In genomic region chr18:74288730-74289129, GRCh38 we compare ENCODE assay signal across 12 cellular contexts. TPM values are rescaled to one million over a fixed set of nuclear protein-coding genes. Genes with fewer than 3 reads are reported as not detected.
DNase-seq lines count a peak whose midpoint lies in the region; ATAC-seq and TF ChIP-seq lines count a peak whose summit lies in the region.
"Had no signal": no experiment of that assay in that cellular context is flagged by ENCODE, and none has a peak within 500 bp of the region (broad histone marks: within the 10 kb centered on the region; RNA-seq: fewer than 3 reads in every experiment).

No MANE protein-coding gene starts in this region.

- H3K36me3 ChIP-seq in muscle layer of colon (ENCODE audit: insufficient read depth, low read length) (no peaks in the 10 kb centered on the region), upper lobe of left lung (peaks cover 0 to 4% (median 0%) of the 10 kb centered on the region in 4 donors)

- no peaks in the 10 kb centered on the region for H3K9me3 ChIP-seq in muscle layer of colon (ENCODE audit: low read length)
- no peaks in the 10 kb centered on the region for H3K9me3 ChIP-seq in upper lobe of left lung

- WGBS in upper lobe of left lung, 2 donors, result 36 to 37% methylated on average over 9 of the region's 9 CpGs

- H3K9ac ChIP-seq in muscle layer of colon (ENCODE audit: low read length), result no peak overlapping the region

- TF ChIP-seq EP300 in upper lobe of left lung (IDR thresholded peaks at IDR 0.05), result no peak

- peak in 1 of 4 donors; percentile 26 for TF ChIP-seq POLR2A in upper lobe of left lung (IDR thresholded peaks at IDR 0.05)

- DNase-seq in Right ventricle myocardium inferior (ENCODE audit: missing footprints) (peak; percentile 27), Right ventricle myocardium superior (no peak), choroid plexus epithelial cell (ENCODE audit: low read depth) (peak; percentile 38), upper lobe of left lung (peak in 1 of 2 donors; percentile 68), cerebellar nuclear complex (lab: John Stamatoyannopoulos, UW) (no peak), kidney glomerular epithelial cell (lab: John Stamatoyannopoulos, UW) (no peak)
- DNase-seq: activated CD8-positive, alpha-beta T cell treated with anti-CD3 and anti-CD28 coated beads for 36 hours; effector memory CD8-positive, alpha-beta T cell; nephron progenitor cell; SW 1271 had no signal

- H3K4me3 ChIP-seq in choroid plexus epithelial cell (ENCODE audit: low read depth, low read length) (peak overlapping the region; percentile 24), muscle layer of colon (ENCODE audit: low read depth in 1 of 2, low read length in 2 of 2) (no peak overlapping the region), upper lobe of left lung (peak overlapping the region; percentile 9 to 98 (median 70))

- TF ChIP-seq CTCF in choroid plexus epithelial cell (conservative IDR thresholded peaks at IDR 0.05; ENCODE audit: low read depth, low read length), result no peak
- no peak for TF ChIP-seq CTCF in upper lobe of left lung (IDR thresholded peaks at IDR 0.05)

- H3K27ac ChIP-seq in muscle layer of colon (ENCODE audit: low read depth, low read length) (peak overlapping the region; percentile 56), upper lobe of left lung (peak overlapping the region; percentile 79 to 96 (median 88))

- H3K27me3 ChIP-seq in muscle layer of colon (ENCODE audit: control insufficient read depth in 1 of 2, insufficient read depth in 2 of 2, low read length in 2 of 2) (no peaks in the 10 kb centered on the region), upper lobe of left lung (no peaks in the 10 kb centered on the region)

- ATAC-seq in Right ventricle myocardium inferior, result no peak
- ATAC-seq in Right ventricle myocardium superior (ENCODE audit: poor library complexity), result no peak
- no peak for ATAC-seq in upper lobe of left lung (ENCODE audit: low FRiP score in 2 of 2)
- no peak for ATAC-seq in GM19467 (IDR thresholded peaks at IDR 0.05; ENCODE audit: unreplicated experiment)
- ATAC-seq: activated CD8-positive, alpha-beta T cell treated with anti-CD3 and anti-CD28 coated beads for 36 hours; effector memory CD8-positive, alpha-beta T cell had no signal

- H3K4me1 ChIP-seq in muscle layer of colon (ENCODE audit: insufficient read depth, low read length), result peaks cover 48% of the 10 kb centered on the region
- H3K4me1 ChIP-seq in upper lobe of left lung, result peaks cover 40 to 70% (median 52%) of the 10 kb centered on the region in 4 donors

- intact Hi-C loops in Right ventricle myocardium inferior (cut with DNase I), result no loop called here
- intact Hi-C loops in Right ventricle myocardium superior (cut with DNase I), result no loop called here

RNA-seq across cellular contexts. Expression of gene CYB5A, which starts 3.0 kb away (rescaled TPM):
- 101 TPM for total RNA-seq in Right ventricle myocardium inferior
- total RNA-seq in Right ventricle myocardium superior, result 101 TPM
- total RNA-seq in upper lobe of left lung, result 100 to 1,000 TPM; 291 to 729 (median 637) TPM

RNA-seq across cellular contexts. Expression of gene C18orf63, which starts 26.9 kb away (rescaled TPM):
- total RNA-seq in Right ventricle myocardium inferior, result not detected
- not detected for total RNA-seq in Right ventricle myocardium superior
- total RNA-seq in upper lobe of left lung, result 1 to 10 TPM in 2 of 6 donors, under 1 TPM in 4; under 0.01 to 1.6 (median 0.22) TPM
- total RNA-seq: activated CD8-positive, alpha-beta T cell treated with anti-CD3 and anti-CD28 coated beads for 36 hours had no signal

Comparison
In these comparisons a context has a peak if more than half of its experiments do, and no peak if none do; other contexts are left out.
1. DNase-seq: peak in Right ventricle myocardium inferior (single experiment) and choroid plexus epithelial cell (single experiment); none in Right ventricle myocardium superior (single experiment), cerebellar nuclear complex (0 of 2) and kidney glomerular epithelial cell (single experiment).
2. H3K4me3 ChIP-seq: peak in choroid plexus epithelial cell (single experiment) and upper lobe of left lung (4 of 4); none in muscle layer of colon (0 of 2).